16 cellular contexts compared by ENCODE assay signal in genomic region chr1:154793674-154794073, GRCh38.
DNase-seq lines count a peak whose midpoint lies in the region; TF ChIP-seq lines count a peak whose summit lies in the region.
"Had no signal": no experiment of that assay in that cellular context is flagged by ENCODE, and none has a peak within 500 bp of the region (broad histone marks: within the 10 kb centered on the region; RNA-seq: fewer than 3 reads in every experiment).

No MANE protein-coding gene starts in this region.

- TF ChIP-seq POLR2A in esophagus squamous epithelium (IDR thresholded peaks at IDR 0.05) (no peak), erythroblast (IDR thresholded peaks at IDR 0.05; ENCODE audit: low read length) (no peak)

- peaks cover 72% of the 10 kb centered on the region for H3K79me2 ChIP-seq in Karpas-422 (ENCODE audit: low read length)
- H3K79me2 ChIP-seq in neural progenitor cell (ENCODE audit: low read depth): no peaks in the 10 kb centered on the region

- peaks cover 28% of the 10 kb centered on the region for H3K4me1 Mint-ChIP-seq in activated CD4-positive, alpha-beta T cell treated with anti-CD3 and anti-CD28 coated beads, Interleukin-2, amount 10 ng/mL, durations not matched to agents 24 days and 14 days
- peaks cover 10% of the 10 kb centered on the region for H3K4me1 Mint-ChIP-seq in neural progenitor cell

- H3K36me3 Mint-ChIP-seq in activated CD4-positive, alpha-beta T cell treated with anti-CD3 and anti-CD28 coated beads, Interleukin-2, amount 10 ng/mL, durations not matched to agents 24 days and 14 days (ENCODE audit: low read depth): no peaks in the 10 kb centered on the region
- no peaks in the 10 kb centered on the region for H3K36me3 Mint-ChIP-seq in neural progenitor cell
- H3K36me3 Mint-ChIP-seq: CD14-positive monocyte; CD4-positive, alpha-beta memory T cell had no signal

- peaks cover 18% of the 10 kb centered on the region for H3K27me3 Mint-ChIP-seq in activated CD4-positive, alpha-beta T cell treated with anti-CD3 and anti-CD28 coated beads, Interleukin-2, amount 10 ng/mL, durations not matched to agents 24 days and 14 days
- peaks cover 13% of the 10 kb centered on the region for H3K27me3 Mint-ChIP-seq in neural progenitor cell (ENCODE audit: insufficient read depth, low read depth)

- H3K4me1 ChIP-seq in Karpas-422 (ENCODE audit: low read length): peaks cover 49% of the 10 kb centered on the region
- H3K4me1 ChIP-seq in neural progenitor cell: peaks cover 9% of the 10 kb centered on the region
- H3K4me1 ChIP-seq in esophagus squamous epithelium: peaks cover 0 to 10% (median 8%) of the 10 kb centered on the region in 3 donors

- no peak for DNase-seq in activated CD4-positive, alpha-beta T cell treated with anti-CD3 and anti-CD28 coated beads, Interleukin-2, amount 10 ng/mL, durations not matched to agents 24 days and 14 days
- no peak for DNase-seq in activated CD4-positive, alpha-beta T cell treated with anti-CD3 and anti-CD28 coated beads, Interleukin-2, amount 50 U/mL, for 1 hour
- DNase-seq in Karpas-422 (no peak), neural progenitor cell (ENCODE audit: low spot score) (peak; percentile 26), esophagus squamous epithelium (lab: John Stamatoyannopoulos, UW) (no peak), kidney tubule cell (ENCODE audit: low spot score) (no peak), erythroblast (lab: John Stamatoyannopoulos, UW) (no peak)
- DNase-seq: 8988T; CD4-positive, alpha-beta memory T cell; DMS153; DMS79; H9 had no signal

- TF ChIP-seq CTCF in neural progenitor cell (IDR thresholded peaks at IDR 0.05): no peak
- no peak for TF ChIP-seq CTCF in esophagus squamous epithelium (IDR thresholded peaks at IDR 0.05)

- H3K27ac Mint-ChIP-seq in activated CD4-positive, alpha-beta T cell treated with anti-CD3 and anti-CD28 coated beads, Interleukin-2, amount 10 ng/mL, durations not matched to agents 24 days and 14 days: peak overlapping the region; percentile 8
- H3K27ac Mint-ChIP-seq in neural progenitor cell: no peak overlapping the region

- H3K36me3 ChIP-seq in Karpas-422 (ENCODE audit: insufficient read depth, low read length): peaks cover 3% of the 10 kb centered on the region; the same call in 1 of the 2 replicates
- no peaks in the 10 kb centered on the region for H3K36me3 ChIP-seq in neural progenitor cell
- H3K36me3 ChIP-seq in esophagus squamous epithelium: no peaks in the 10 kb centered on the region
- H3K36me3 ChIP-seq: BLaER1 had no signal

- no peak overlapping the region for H3K4me3 Mint-ChIP-seq in activated CD4-positive, alpha-beta T cell treated with anti-CD3 and anti-CD28 coated beads, Interleukin-2, amount 10 ng/mL, durations not matched to agents 24 days and 14 days
- H3K4me3 Mint-ChIP-seq in neural progenitor cell: no peak overlapping the region
- H3K4me3 Mint-ChIP-seq: CD14-positive monocyte; CD4-positive, alpha-beta memory T cell; H9 had no signal

- H3K9me2 ChIP-seq in Karpas-422 (replicated peaks; ENCODE audit: insufficient read depth, low read length): no peaks in the 10 kb centered on the region

- H3K27ac ChIP-seq in Karpas-422 (ENCODE audit: low read length) (peak overlapping the region; percentile 76), neural progenitor cell (no peak overlapping the region), esophagus squamous epithelium (no peak overlapping the region)
- H3K27ac ChIP-seq: BLaER1, HL-60 had no signal

- H3K4me2 ChIP-seq in Karpas-422 (ENCODE audit: low read depth, low read length, poor library complexity, severe bottlenecking): peak overlapping the region; percentile 67
- no peak overlapping the region for H3K4me2 ChIP-seq in neural progenitor cell
- H3K4me2 ChIP-seq: BLaER1 had no signal

- H3K9ac ChIP-seq in Karpas-422 (ENCODE audit: low read length): peak overlapping the region; percentile 31; the same call in 1 of the 2 replicates
- no peak overlapping the region for H3K9ac ChIP-seq in neural progenitor cell
- H3K9ac ChIP-seq: BLaER1 had no signal

- no peak overlapping the region for H2AFZ ChIP-seq in Karpas-422 (ENCODE audit: low read length)
- H2AFZ ChIP-seq in neural progenitor cell (replicated peaks): no peak overlapping the region

- intact Hi-C loops in activated CD4-positive, alpha-beta T cell treated with anti-CD3 and anti-CD28 coated beads, Interleukin-2, amount 10 ng/mL, durations not matched to agents 24 days and 14 days (cut with micrococcal nuclease): loop anchor here (5.0 kb wide), 2 partner anchors 54 to 186 kb away; partner anchors contain the start of gene ADAR
- intact Hi-C loops in esophagus squamous epithelium (cut with DNase I): no loop called here

- no peaks in the 10 kb centered on the region for H3K9me3 ChIP-seq in Karpas-422 (ENCODE audit: low read length)
- H3K9me3 ChIP-seq in neural progenitor cell (ENCODE audit: low read depth): no peaks in the 10 kb centered on the region
- no peaks in the 10 kb centered on the region for H3K9me3 ChIP-seq in esophagus squamous epithelium
- H3K9me3 ChIP-seq: BLaER1 had no signal

- no peaks in the 10 kb centered on the region for H4K20me1 ChIP-seq in Karpas-422 (ENCODE audit: insufficient read depth, low read depth, low read length)
- H4K20me1 ChIP-seq in neural progenitor cell (ENCODE audit: low read depth): no peaks in the 10 kb centered on the region
- H4K20me1 ChIP-seq: BLaER1 had no signal

- H3K27me3 ChIP-seq in Karpas-422 (ENCODE audit: low read length): no peaks in the 10 kb centered on the region
- H3K27me3 ChIP-seq in neural progenitor cell: no peaks in the 10 kb centered on the region
- peaks cover 0 to 29% (median 0%) of the 10 kb centered on the region in 4 donors for H3K27me3 ChIP-seq in esophagus squamous epithelium
- H3K27me3 ChIP-seq: BLaER1 had no signal

- H3K4me3 ChIP-seq in Karpas-422 (ENCODE audit: low read length): peak overlapping the region; percentile 7; the same call in 1 of the 2 replicates
- no peak overlapping the region for H3K4me3 ChIP-seq in neural progenitor cell
- no peak overlapping the region for H3K4me3 ChIP-seq in esophagus squamous epithelium
- H3K4me3 ChIP-seq: BLaER1, GM12878 had no signal

- 79 to 85% methylated on average over 7 of the region's 7 CpGs for WGBS in esophagus squamous epithelium, 2 donors

- H3K9me3 Mint-ChIP-seq in activated CD4-positive, alpha-beta T cell treated with anti-CD3 and anti-CD28 coated beads, Interleukin-2, amount 10 ng/mL, durations not matched to agents 24 days and 14 days: no peaks in the 10 kb centered on the region
- no peaks in the 10 kb centered on the region for H3K9me3 Mint-ChIP-seq in neural progenitor cell
- H3K9me3 Mint-ChIP-seq: CD14-positive monocyte; CD4-positive, alpha-beta memory T cell; H9 had no signal

- peaks cover 4% of the 10 kb centered on the region for H3F3A ChIP-seq in neural progenitor cell (ENCODE audit: low read depth)
